18 cellular contexts compared by ENCODE assay signal in the genomic region with DNA sequence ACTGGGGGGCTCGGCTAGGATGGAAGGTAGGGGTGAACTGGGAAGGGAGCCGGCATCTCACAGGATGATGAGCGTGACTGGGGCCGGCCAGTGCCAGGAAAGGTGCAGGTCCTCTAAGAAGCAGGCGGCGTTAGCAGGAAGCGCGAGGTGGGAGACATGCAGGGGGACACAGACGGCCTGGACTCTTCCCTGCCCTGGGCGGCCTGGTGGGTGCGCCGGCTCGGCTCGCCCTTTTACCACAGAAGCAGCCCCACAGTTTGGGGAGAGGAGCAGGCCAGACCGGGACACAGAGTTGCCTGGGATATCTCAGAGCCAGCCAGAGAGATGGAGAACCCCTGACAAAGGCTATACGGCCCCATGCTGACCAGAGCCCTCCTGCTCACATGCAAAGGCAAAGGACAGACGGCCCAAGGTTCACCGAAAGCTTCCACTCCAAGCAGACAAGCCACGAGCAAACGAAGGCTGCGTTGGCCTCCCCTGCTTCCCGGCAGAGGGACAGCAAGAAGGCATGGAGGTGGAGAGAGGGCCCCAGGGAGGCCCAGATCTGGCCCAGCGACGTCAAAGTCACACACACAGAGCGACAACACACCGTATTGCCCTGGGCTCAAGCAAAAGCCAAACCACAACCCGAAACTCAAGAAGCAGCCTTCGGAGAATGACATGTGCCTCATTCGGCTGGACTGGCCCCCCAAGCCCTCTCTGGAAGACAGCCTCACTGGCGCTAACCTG. TPM values are rescaled to one million over a fixed set of nuclear protein-coding genes. Genes with fewer than 3 reads are reported as not detected.
DNase-seq lines count a peak whose midpoint lies in the region; ATAC-seq lines count a peak whose summit lies in the region.
"Had no signal": no experiment of that assay in that cellular context is flagged by ENCODE, and none has a peak within 500 bp of the region (broad histone marks: within the 10 kb centered on the region; RNA-seq: fewer than 3 reads in every experiment).

No MANE protein-coding gene starts in this region.

- H3K4me3 Mint-ChIP-seq in activated T-helper 2 cell treated with anti-CD3 and anti-CD28 coated beads, Interferon-gamma antibody, Interleukin-2, Interleukin-4, amounts not matched to agents 10 μg/mL and 5 μg/mL and 100 μg/mL, durations not matched to agents 14 hours and 24 hours and 36 hours (ENCODE audit: low read depth): no peak overlapping the region
- H3K4me3 Mint-ChIP-seq in memory B cell: no peak overlapping the region
- H3K4me3 Mint-ChIP-seq: CD8-positive, alpha-beta T cell had no signal

- DNase-seq in Right ventricle myocardium inferior (ENCODE audit: missing footprints): peak; percentile 52
- no peak for DNase-seq in left cardiac atrium
- no peak for DNase-seq in activated T-helper 2 cell treated with anti-CD3 and anti-CD28 coated beads, Interferon-gamma antibody, Interleukin-2, Interleukin-4, amounts not matched to agents 10 μg/mL and 5 μg/mL and 100 μg/mL, durations not matched to agents 14 hours and 24 hours and 36 hours (ENCODE audit: low spot score)
- DNase-seq in memory B cell (ENCODE audit: low spot score in 2 of 2): no peak
- DNase-seq in NCI-H1105 (lab: John Stamatoyannopoulos, UW): no peak
- DNase-seq in GOT3 (lab: John Stamatoyannopoulos, UW): no peak
- DNase-seq: Calu3; CD8-positive, alpha-beta T cell; EL; KG1; MV-4-11; NCI-H1417 treated with DMSO at 0.1 percent for 48 hours; NCI-H187 treated with DMSO at 0.1 percent for 48 hours; NCI-H526 had no signal

- intact Hi-C loops in Right ventricle myocardium inferior (cut with DNase I): no loop called here
- intact Hi-C loops in left cardiac atrium (cut with DNase I): no loop called here
- intact Hi-C loops in activated T-helper 2 cell treated with anti-CD3 and anti-CD28 coated beads, Interferon-gamma antibody, Interleukin-2, Interleukin-4, amounts not matched to agents 10 μg/mL and 5 μg/mL and 100 μg/mL, durations not matched to agents 14 hours and 24 hours and 36 hours (cut with micrococcal nuclease): no loop called here

- H3K36me3 Mint-ChIP-seq in activated T-helper 2 cell treated with anti-CD3 and anti-CD28 coated beads, Interferon-gamma antibody, Interleukin-2, Interleukin-4, amounts not matched to agents 10 μg/mL and 5 μg/mL and 100 μg/mL, durations not matched to agents 14 hours and 24 hours and 36 hours (ENCODE audit: low read depth): peaks cover 31% of the 10 kb centered on the region
- peaks cover 12% of the 10 kb centered on the region for H3K36me3 Mint-ChIP-seq in memory B cell

- H3K4me1 Mint-ChIP-seq in activated T-helper 2 cell treated with anti-CD3 and anti-CD28 coated beads, Interferon-gamma antibody, Interleukin-2, Interleukin-4, amounts not matched to agents 10 μg/mL and 5 μg/mL and 100 μg/mL, durations not matched to agents 14 hours and 24 hours and 36 hours (ENCODE audit: low read depth): peaks cover 7% of the 10 kb centered on the region
- peaks cover 2% of the 10 kb centered on the region for H3K4me1 Mint-ChIP-seq in memory B cell

- no peaks in the 10 kb centered on the region for H3K27me3 Mint-ChIP-seq in activated T-helper 2 cell treated with anti-CD3 and anti-CD28 coated beads, Interferon-gamma antibody, Interleukin-2, Interleukin-4, amounts not matched to agents 10 μg/mL and 5 μg/mL and 100 μg/mL, durations not matched to agents 14 hours and 24 hours and 36 hours (ENCODE audit: low read depth)
- no peaks in the 10 kb centered on the region for H3K27me3 Mint-ChIP-seq in memory B cell

- no peaks in the 10 kb centered on the region for H3K9me3 Mint-ChIP-seq in activated T-helper 2 cell treated with anti-CD3 and anti-CD28 coated beads, Interferon-gamma antibody, Interleukin-2, Interleukin-4, amounts not matched to agents 10 μg/mL and 5 μg/mL and 100 μg/mL, durations not matched to agents 14 hours and 24 hours and 36 hours
- H3K9me3 Mint-ChIP-seq in memory B cell: no peaks in the 10 kb centered on the region
- H3K9me3 Mint-ChIP-seq: CD8-positive, alpha-beta T cell had no signal

- no peak for ATAC-seq in Right ventricle myocardium inferior
- no peak for ATAC-seq in left cardiac atrium
- no peak for ATAC-seq in memory B cell (ENCODE audit: low read depth)
- ATAC-seq in GM19395 (IDR thresholded peaks at IDR 0.05; ENCODE audit: unreplicated experiment): no peak
- ATAC-seq: CD8-positive, alpha-beta T cell; GM12878 had no signal

- H3K27ac Mint-ChIP-seq in activated T-helper 2 cell treated with anti-CD3 and anti-CD28 coated beads, Interferon-gamma antibody, Interleukin-2, Interleukin-4, amounts not matched to agents 10 μg/mL and 5 μg/mL and 100 μg/mL, durations not matched to agents 14 hours and 24 hours and 36 hours: peak overlapping the region; percentile 33
- peak overlapping the region; percentile 43 for H3K27ac Mint-ChIP-seq in memory B cell
- H3K27ac Mint-ChIP-seq: CD8-positive, alpha-beta T cell had no signal

RNA-seq across cellular contexts. Expression of a gene that starts 14.9 kb away (rescaled TPM):
- total RNA-seq in Right ventricle myocardium inferior: 31.2 TPM
- total RNA-seq in left cardiac atrium: 10 to 100 TPM; 23.4 to 31.2 TPM
- 4.4 and 5.0 TPM in 2 replicates for total RNA-seq in activated T-helper 2 cell treated with anti-CD3 and anti-CD28 coated beads, Interferon-gamma antibody, Interleukin-2, Interleukin-4, amounts not matched to agents 10 μg/mL and 5 μg/mL and 100 μg/mL, durations not matched to agents 14 hours and 24 hours and 36 hours

RNA-seq across cellular contexts. Expression of a gene that starts 39.2 kb away (rescaled TPM):
- total RNA-seq in Right ventricle myocardium inferior (5.2 TPM), left cardiac atrium (1 to 10 TPM; 3.4 to 6.4 TPM)
- 48.5 and 49.4 TPM in 2 replicates for total RNA-seq in activated T-helper 2 cell treated with anti-CD3 and anti-CD28 coated beads, Interferon-gamma antibody, Interleukin-2, Interleukin-4, amounts not matched to agents 10 μg/mL and 5 μg/mL and 100 μg/mL, durations not matched to agents 14 hours and 24 hours and 36 hours

RNA-seq across cellular contexts. Expression of a gene that starts 57.8 kb away (rescaled TPM):
- total RNA-seq in Right ventricle myocardium inferior: not detected
- total RNA-seq in left cardiac atrium: not detected
- not detected in 2 replicates for total RNA-seq in activated T-helper 2 cell treated with anti-CD3 and anti-CD28 coated beads, Interferon-gamma antibody, Interleukin-2, Interleukin-4, amounts not matched to agents 10 μg/mL and 5 μg/mL and 100 μg/mL, durations not matched to agents 14 hours and 24 hours and 36 hours
- total RNA-seq: Calu3; CD8-positive, alpha-beta T cell; GM12878; H4; SJSA1 had no signal
